In the genomic region with DNA sequence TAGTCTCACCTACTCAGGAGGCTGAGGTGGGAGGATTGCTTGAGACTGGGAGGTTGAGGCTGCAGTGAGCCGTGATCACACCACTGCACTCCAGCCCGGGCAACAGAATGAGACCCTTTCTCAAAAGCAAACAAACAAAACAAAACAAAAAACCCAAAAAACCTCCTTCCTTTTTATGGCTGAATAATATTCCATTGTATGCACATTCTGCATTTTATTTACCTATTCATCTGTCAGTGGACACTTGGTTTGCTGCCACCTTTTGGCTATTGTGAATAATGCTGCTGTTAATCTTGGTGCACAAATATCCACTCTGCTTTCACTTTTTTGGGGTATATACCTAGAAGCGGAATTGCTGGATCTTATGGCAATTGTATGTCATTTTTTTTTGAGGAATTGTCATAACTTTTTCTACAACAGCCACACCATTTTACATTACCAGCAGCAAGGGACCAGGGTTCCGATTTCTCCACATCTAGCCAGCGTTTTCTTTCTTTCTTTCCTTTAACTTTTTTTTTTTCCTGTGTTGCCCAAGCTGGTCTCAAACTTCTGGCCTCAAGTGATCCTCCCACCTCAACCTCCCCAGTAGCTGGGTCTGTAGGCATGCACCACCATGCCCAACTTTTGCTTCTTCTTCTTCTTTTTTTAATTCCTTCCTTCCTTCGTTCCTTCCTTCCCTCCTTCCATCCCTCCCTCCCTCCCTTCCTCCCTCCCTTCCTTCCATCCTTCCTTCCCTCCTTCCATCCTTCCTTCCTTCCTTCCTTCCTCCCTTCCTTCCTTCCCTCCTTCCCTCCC, we compare ENCODE assay signal across 2 cellular contexts.
TF ChIP-seq lines count a peak whose summit lies in the region.

No MANE protein-coding gene starts in this region.

TF ChIP-seq in GM23338, 12 proteins besides CTCF, POLR2A, EP300 and RAD21 (continued from another document):
- TF ChIP-seq, protein P1, sequence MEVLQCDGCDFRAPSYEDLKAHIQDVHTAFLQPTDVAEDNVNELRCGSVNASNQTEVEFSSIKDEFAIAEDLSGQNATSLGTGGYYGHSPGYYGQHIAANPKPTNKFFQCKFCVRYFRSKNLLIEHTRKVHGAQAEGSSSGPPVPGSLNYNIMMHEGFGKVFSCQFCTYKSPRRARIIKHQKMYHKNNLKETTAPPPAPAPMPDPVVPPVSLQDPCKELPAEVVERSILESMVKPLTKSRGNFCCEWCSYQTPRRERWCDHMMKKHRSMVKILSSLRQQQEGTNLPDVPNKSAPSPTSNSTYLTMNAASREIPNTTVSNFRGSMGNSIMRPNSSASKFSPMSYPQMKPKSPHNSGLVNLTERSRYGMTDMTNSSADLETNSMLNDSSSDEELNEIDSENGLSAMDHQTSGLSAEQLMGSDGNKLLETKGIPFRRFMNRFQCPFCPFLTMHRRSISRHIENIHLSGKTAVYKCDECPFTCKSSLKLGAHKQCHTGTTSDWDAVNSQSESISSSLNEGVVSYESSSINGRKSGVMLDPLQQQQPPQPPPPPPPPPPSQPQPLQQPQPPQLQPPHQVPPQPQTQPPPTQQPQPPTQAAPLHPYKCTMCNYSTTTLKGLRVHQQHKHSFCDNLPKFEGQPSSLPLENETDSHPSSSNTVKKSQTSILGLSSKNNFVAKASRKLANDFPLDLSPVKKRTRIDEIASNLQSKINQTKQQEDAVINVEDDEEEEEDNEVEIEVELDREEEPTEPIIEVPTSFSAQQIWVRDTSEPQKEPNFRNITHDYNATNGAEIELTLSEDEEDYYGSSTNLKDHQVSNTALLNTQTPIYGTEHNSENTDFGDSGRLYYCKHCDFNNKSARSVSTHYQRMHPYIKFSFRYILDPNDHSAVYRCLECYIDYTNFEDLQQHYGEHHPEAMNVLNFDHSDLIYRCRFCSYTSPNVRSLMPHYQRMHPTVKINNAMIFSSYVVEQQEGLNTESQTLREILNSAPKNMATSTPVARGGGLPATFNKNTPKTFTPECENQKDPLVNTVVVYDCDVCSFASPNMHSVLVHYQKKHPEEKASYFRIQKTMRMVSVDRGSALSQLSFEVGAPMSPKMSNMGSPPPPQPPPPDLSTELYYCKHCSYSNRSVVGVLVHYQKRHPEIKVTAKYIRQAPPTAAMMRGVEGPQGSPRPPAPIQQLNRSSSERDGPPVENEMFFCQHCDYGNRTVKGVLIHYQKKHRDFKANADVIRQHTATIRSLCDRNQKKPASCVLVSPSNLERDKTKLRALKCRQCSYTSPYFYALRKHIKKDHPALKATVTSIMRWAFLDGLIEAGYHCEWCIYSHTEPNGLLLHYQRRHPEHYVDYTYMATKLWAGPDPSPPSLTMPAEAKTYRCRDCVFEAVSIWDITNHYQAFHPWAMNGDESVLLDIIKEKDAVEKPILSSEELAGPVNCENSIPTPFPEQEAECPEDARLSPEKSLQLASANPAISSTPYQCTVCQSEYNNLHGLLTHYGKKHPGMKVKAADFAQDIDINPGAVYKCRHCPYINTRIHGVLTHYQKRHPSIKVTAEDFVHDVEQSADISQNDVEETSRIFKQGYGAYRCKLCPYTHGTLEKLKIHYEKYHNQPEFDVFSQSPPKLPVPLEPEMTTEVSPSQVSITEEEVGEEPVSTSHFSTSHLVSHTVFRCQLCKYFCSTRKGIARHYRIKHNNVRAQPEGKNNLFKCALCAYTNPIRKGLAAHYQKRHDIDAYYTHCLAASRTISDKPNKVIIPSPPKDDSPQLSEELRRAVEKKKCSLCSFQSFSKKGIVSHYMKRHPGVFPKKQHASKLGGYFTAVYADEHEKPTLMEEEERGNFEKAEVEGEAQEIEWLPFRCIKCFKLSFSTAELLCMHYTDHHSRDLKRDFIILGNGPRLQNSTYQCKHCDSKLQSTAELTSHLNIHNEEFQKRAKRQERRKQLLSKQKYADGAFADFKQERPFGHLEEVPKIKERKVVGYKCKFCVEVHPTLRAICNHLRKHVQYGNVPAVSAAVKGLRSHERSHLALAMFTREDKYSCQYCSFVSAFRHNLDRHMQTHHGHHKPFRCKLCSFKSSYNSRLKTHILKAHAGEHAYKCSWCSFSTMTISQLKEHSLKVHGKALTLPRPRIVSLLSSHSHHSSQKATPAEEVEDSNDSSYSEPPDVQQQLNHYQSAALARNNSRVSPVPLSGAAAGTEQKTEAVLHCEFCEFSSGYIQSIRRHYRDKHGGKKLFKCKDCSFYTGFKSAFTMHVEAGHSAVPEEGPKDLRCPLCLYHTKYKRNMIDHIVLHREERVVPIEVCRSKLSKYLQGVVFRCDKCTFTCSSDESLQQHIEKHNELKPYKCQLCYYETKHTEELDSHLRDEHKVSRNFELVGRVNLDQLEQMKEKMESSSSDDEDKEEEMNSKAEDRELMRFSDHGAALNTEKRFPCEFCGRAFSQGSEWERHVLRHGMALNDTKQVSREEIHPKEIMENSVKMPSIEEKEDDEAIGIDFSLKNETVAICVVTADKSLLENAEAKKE (CRISPR knock-in tag; IDR thresholded peaks at IDR 0.05), result no peak
- no peak for TF ChIP-seq ZNF114 (CRISPR knock-in tag; IDR thresholded peaks at IDR 0.05)

TF ChIP-seq in liver, 16 proteins besides CTCF, POLR2A, EP300 and RAD21 (continued from another document):
- TF ChIP-seq, protein P2, sequence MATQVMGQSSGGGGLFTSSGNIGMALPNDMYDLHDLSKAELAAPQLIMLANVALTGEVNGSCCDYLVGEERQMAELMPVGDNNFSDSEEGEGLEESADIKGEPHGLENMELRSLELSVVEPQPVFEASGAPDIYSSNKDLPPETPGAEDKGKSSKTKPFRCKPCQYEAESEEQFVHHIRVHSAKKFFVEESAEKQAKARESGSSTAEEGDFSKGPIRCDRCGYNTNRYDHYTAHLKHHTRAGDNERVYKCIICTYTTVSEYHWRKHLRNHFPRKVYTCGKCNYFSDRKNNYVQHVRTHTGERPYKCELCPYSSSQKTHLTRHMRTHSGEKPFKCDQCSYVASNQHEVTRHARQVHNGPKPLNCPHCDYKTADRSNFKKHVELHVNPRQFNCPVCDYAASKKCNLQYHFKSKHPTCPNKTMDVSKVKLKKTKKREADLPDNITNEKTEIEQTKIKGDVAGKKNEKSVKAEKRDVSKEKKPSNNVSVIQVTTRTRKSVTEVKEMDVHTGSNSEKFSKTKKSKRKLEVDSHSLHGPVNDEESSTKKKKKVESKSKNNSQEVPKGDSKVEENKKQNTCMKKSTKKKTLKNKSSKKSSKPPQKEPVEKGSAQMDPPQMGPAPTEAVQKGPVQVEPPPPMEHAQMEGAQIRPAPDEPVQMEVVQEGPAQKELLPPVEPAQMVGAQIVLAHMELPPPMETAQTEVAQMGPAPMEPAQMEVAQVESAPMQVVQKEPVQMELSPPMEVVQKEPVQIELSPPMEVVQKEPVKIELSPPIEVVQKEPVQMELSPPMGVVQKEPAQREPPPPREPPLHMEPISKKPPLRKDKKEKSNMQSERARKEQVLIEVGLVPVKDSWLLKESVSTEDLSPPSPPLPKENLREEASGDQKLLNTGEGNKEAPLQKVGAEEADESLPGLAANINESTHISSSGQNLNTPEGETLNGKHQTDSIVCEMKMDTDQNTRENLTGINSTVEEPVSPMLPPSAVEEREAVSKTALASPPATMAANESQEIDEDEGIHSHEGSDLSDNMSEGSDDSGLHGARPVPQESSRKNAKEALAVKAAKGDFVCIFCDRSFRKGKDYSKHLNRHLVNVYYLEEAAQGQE (IDR thresholded peaks at IDR 0.05), result no peak
- TF ChIP-seq NR2F2 (IDR thresholded peaks at IDR 0.05) (no peak), YY1 (IDR thresholded peaks at IDR 0.05) (no peak), SP1 (IDR thresholded peaks at IDR 0.05) (no peak)
- TF ChIP-seq, protein P3, sequence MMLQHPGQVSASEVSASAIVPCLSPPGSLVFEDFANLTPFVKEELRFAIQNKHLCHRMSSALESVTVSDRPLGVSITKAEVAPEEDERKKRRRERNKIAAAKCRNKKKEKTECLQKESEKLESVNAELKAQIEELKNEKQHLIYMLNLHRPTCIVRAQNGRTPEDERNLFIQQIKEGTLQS (IDR thresholded peaks at IDR 0.05), result no peak
TF ChIP-seq in liver: peak in this region for 0.
